In genomic region chr2:13522917-13523821, GRCh38 we compare ENCODE assay signal across 1 cellular context.
A peak's percentile ranks its signal among the peaks of the same experiment; 100 is the strongest.
TF ChIP-seq lines count a peak whose summit lies in the region.

No MANE protein-coding gene starts in this region.

TF ChIP-seq in GM12878, 131 proteins besides CTCF, POLR2A, EP300 and RAD21 (continued from another document and continues in another):
- TF ChIP-seq USF1 (IDR thresholded peaks at IDR 0.05; ENCODE audit: borderline replicate concordance, extremely low read length, insufficient read depth, low read depth, low read length) (no peak), ZNF687 (IDR thresholded peaks at IDR 0.05) (peak; percentile 45; the same call in 1 of the 2 replicates), BCLAF1 (IDR thresholded peaks at IDR 0.05) (no peak), BHLHE40 (IDR thresholded peaks at IDR 0.05; ENCODE audit: borderline replicate concordance in 1 of 2, low read depth in 2 of 2, low read length in 1 of 2) (peak in 1 of 2 experiments; percentile 30; a peak in 1 of 4 replicates), IRF5 (IDR thresholded peaks at IDR 0.05; ENCODE audit: borderline replicate concordance) (no peak), ZNF207 (IDR thresholded peaks at IDR 0.05; ENCODE audit: borderline replicate concordance) (no peak), ETV6 (conservative IDR thresholded peaks at IDR 0.05 in 1 of 2, IDR thresholded peaks at IDR 0.05 in 1 of 2; ENCODE audit: borderline replicate concordance in 1 of 2, low read depth in 1 of 2) (peak in 1 of 2 experiments; percentile 71; a peak in 1 of 4 replicates), TCF12 (IDR thresholded peaks at IDR 0.05; ENCODE audit: low read depth, low read length) (peak; percentile 92), IKZF2 (IDR thresholded peaks at IDR 0.05) (peak; percentile 47 to 61; a peak in 1 of 4 replicates), POLR2AphosphoS2 (IDR thresholded peaks at IDR 0.05; ENCODE audit: low read depth, low read length) (no peak; the same call in 1 of the 2 replicates), PAX5 (IDR thresholded peaks at IDR 0.05; ENCODE audit: borderline replicate concordance, low read depth, low read length) (peak; percentile 69), TCF3 (IDR thresholded peaks at IDR 0.05; ENCODE audit: borderline replicate concordance, insufficient read depth, low read depth, low read length) (peak; percentile 73; the same call in 1 of the 2 replicates), CHD2 (IDR thresholded peaks at IDR 0.05; ENCODE audit: borderline replicate concordance, low read depth, low read length) (0 out of 2 replicates have a peak, but pooled peaks have one; percentile 34), USF2 (IDR thresholded peaks at IDR 0.05; ENCODE audit: borderline replicate concordance, low read depth, low read length) (no peak), ELK1 (IDR thresholded peaks at IDR 0.05; ENCODE audit: low read depth, low read length) (no peak), E4F1 (IDR thresholded peaks at IDR 0.05; ENCODE audit: borderline replicate concordance, partially characterized antibody) (no peak), ZNF217 (IDR thresholded peaks at IDR 0.05) (0 out of 2 replicates have a peak, but pooled peaks have one; percentile 45), ATF2 (IDR thresholded peaks at IDR 0.05; ENCODE audit: low read length) (peak; percentile 81), BCL11A (IDR thresholded peaks at IDR 0.05; ENCODE audit: low read depth, low read length) (peak; percentile 76), POLR2AphosphoS5 (IDR thresholded peaks at IDR 0.05; ENCODE audit: low read length) (peak; percentile 71; the same call in 1 of the 2 replicates), PML (IDR thresholded peaks at IDR 0.05; ENCODE audit: low read length) (peak; percentile 39; the same call in 1 of the 2 replicates), IRF4 (IDR thresholded peaks at IDR 0.05; ENCODE audit: low read depth, low read length) (peak; percentile 64; the same call in 1 of the 2 replicates), EED (IDR thresholded peaks at IDR 0.05; ENCODE audit: low read depth) (peak; percentile 78), JUND (IDR thresholded peaks at IDR 0.05; ENCODE audit: low read depth, low read length) (no peak), ZBED1 (IDR thresholded peaks at IDR 0.05; ENCODE audit: borderline replicate concordance) (peak; percentile 74; the same call in 1 of the 2 replicates), RELB (IDR thresholded peaks at IDR 0.05; ENCODE audit: low read depth) (peak; percentile 63), ZBTB40 (IDR thresholded peaks at IDR 0.05; ENCODE audit: borderline replicate concordance) (peak; percentile 8; the same call in 1 of the 2 replicates), RUNX3 (IDR thresholded peaks at IDR 0.05; ENCODE audit: low read length) (peak; percentile 73), PKNOX1 (IDR thresholded peaks at IDR 0.05) (peak; percentile 13; the same call in 1 of the 2 replicates)
